2 cellular contexts compared by ENCODE assay signal in genomic region chr3:125053304-125053699, GRCh38.
TF ChIP-seq lines count a peak whose summit lies in the region.

No MANE protein-coding gene starts in this region.

TF ChIP-seq in SK-N-SH, 30 proteins besides CTCF, POLR2A, EP300 and RAD21 (continued from another document):
- TF ChIP-seq FOXM1 (IDR thresholded peaks at IDR 0.05; ENCODE audit: low read depth) = no peak
- TF ChIP-seq CHD2 (IDR thresholded peaks at IDR 0.05; ENCODE audit: low read length, partially characterized antibody) = no peak
- no peak for TF ChIP-seq FOSL2 (IDR thresholded peaks at IDR 0.05; ENCODE audit: borderline replicate concordance, low read depth)
- TF ChIP-seq USF2 (IDR thresholded peaks at IDR 0.05; ENCODE audit: borderline replicate concordance, low read depth, low read length) = no peak

TF ChIP-seq in SK-N-SH treated with all-trans-retinoic acid at 6 μM for 48 hours, 23 proteins besides CTCF, POLR2A, EP300 and RAD21 (continued from another document):
- no peak for TF ChIP-seq TSHZ2 (CRISPR knock-in tag; IDR thresholded peaks at IDR 0.05)
- no peak for TF ChIP-seq ARNTL (CRISPR knock-in tag; IDR thresholded peaks at IDR 0.05; ENCODE audit: borderline replicate concordance, low read depth)
- TF ChIP-seq BACH2 (CRISPR knock-in tag; IDR thresholded peaks at IDR 0.05; ENCODE audit: borderline replicate concordance) = no peak
TF ChIP-seq in SK-N-SH treated with all-trans-retinoic acid at 6 μM for 48 hours: peak in this region for 0.
